Comparison of ENCODE assay signal across 1 cellular context in genomic region chr4:73856518-73856917, GRCh38.
TF ChIP-seq lines count a peak whose summit lies in the region.

No MANE protein-coding gene starts in this region.

TF ChIP-seq in HepG2, 621 proteins besides CTCF, POLR2A, EP300 and RAD21:
- TF ChIP-seq ZNF546 (CRISPR knock-in tag; conservative IDR thresholded peaks at IDR 0.05) (no peak), FUBP1 (CRISPR knock-in tag; IDR thresholded peaks at IDR 0.05; ENCODE audit: borderline replicate concordance) (no peak), ZNF326 (CRISPR knock-in tag; IDR thresholded peaks at IDR 0.05; ENCODE audit: borderline replicate concordance) (no peak), ZFP36 (IDR thresholded peaks at IDR 0.05; ENCODE audit: borderline replicate concordance, low read depth, low read length, partially characterized antibody) (no peak), CHD2 (IDR thresholded peaks at IDR 0.05; ENCODE audit: low read depth, low read length) (no peak), ZSCAN21 (CRISPR knock-in tag; IDR thresholded peaks at IDR 0.05; ENCODE audit: borderline replicate concordance) (no peak), PBX3 (CRISPR knock-in tag; IDR thresholded peaks at IDR 0.05; ENCODE audit: borderline replicate concordance) (no peak), ZBED4 (CRISPR knock-in tag; IDR thresholded peaks at IDR 0.05; ENCODE audit: borderline replicate concordance) (no peak), NFIC (IDR thresholded peaks at IDR 0.05; ENCODE audit: low read length) (no peak), HMG20A (CRISPR knock-in tag; IDR thresholded peaks at IDR 0.05; ENCODE audit: borderline replicate concordance) (no peak), ARID3A (IDR thresholded peaks at IDR 0.05; ENCODE audit: low read depth, low read length) (no peak), SP1 (IDR thresholded peaks at IDR 0.05) (no peak), SP1 (CRISPR knock-in tag; IDR thresholded peaks at IDR 0.05) (no peak), USF2 (IDR thresholded peaks at IDR 0.05; ENCODE audit: low read depth, low read length) (no peak), USF2 (CRISPR knock-in tag; IDR thresholded peaks at IDR 0.05; ENCODE audit: borderline replicate concordance) (no peak), ZNF512 (CRISPR knock-in tag; IDR thresholded peaks at IDR 0.05) (no peak), HIC2 (CRISPR knock-in tag; IDR thresholded peaks at IDR 0.05; ENCODE audit: low read depth) (no peak), ZNF296 (CRISPR knock-in tag; conservative IDR thresholded peaks at IDR 0.05) (no peak), ZMYM4 (CRISPR knock-in tag; IDR thresholded peaks at IDR 0.05) (no peak)
